Comparison of ENCODE assay signal across 1 cellular context in genomic region chr6:96812077-96812703, GRCh38.
TF ChIP-seq lines count a peak whose summit lies in the region.

No MANE protein-coding gene starts in this region.

TF ChIP-seq in IMR-90, 13 proteins besides CTCF, POLR2A, EP300 and RAD21 (continued from another document):
- no peak for TF ChIP-seq SMC3 (IDR thresholded peaks at IDR 0.05; ENCODE audit: low read depth, low read length)
TF ChIP-seq in IMR-90: peak in this region for 1.
